In the genomic region with DNA sequence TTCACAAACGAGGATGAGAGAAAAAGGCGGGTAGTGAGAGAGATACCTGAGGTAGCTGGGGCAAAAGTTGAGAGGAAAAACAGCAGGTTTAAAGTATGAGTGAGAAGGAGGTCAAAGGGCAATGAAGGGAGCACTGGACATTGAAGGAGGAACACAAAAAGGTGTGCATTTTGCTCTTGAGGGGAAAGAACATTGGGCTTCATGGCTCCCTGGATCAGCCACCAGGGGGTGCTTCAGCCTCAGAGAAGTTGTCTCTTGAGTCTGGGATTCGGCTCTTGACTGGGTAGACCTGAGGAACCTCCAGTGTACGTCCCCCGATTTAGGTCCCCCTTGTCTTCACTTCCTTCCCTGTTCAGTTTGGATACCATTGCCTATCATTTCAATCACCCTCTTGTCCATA, we compare ENCODE assay signal across 9 cellular contexts.
DNase-seq lines count a peak whose midpoint lies in the region; ATAC-seq, FAIRE-seq and TF ChIP-seq lines count a peak whose summit lies in the region.
"Had no signal": no experiment of that assay in that cellular context is flagged by ENCODE, and none has a peak within 500 bp of the region (broad histone marks: within the 10 kb centered on the region; RNA-seq: fewer than 3 reads in every experiment).

No MANE protein-coding gene starts in this region.

- TF ChIP-seq CTCF in D721Med (IDR thresholded peaks at IDR 0.05; ENCODE audit: insufficient read depth, missing control alignments) (peak; percentile 57), chondrocyte (IDR thresholded peaks at IDR 0.05) (peak; percentile 81), liver (IDR thresholded peaks at IDR 0.05; ENCODE audit: low read depth, low read length, missing input control) (peak; percentile 76), suprapubic skin (IDR thresholded peaks at IDR 0.05) (peak; percentile 31 to 51)

- peaks cover 13% of the 10 kb centered on the region for H3K4me1 Mint-ChIP-seq in chondrocyte (ENCODE audit: low read depth)
- H3K4me1 Mint-ChIP-seq: IgD-negative memory B cell had no signal

- H3K4me3 ChIP-seq in liver (ENCODE audit: low read depth in 1 of 3, low read length in 3 of 3) (no peak overlapping the region), suprapubic skin (no peak overlapping the region)

- no peaks in the 10 kb centered on the region for H3K36me3 ChIP-seq in liver (ENCODE audit: control insufficient read depth in 4 of 4, insufficient read depth in 3 of 4, low read depth in 1 of 4, low read length in 3 of 4)
- no peaks in the 10 kb centered on the region for H3K36me3 ChIP-seq in suprapubic skin

- no peaks in the 10 kb centered on the region for H3K27me3 Mint-ChIP-seq in chondrocyte (ENCODE audit: low read depth)

- H3K4me1 ChIP-seq in liver (ENCODE audit: control insufficient read depth in 4 of 4, insufficient read depth in 4 of 4, low read length in 3 of 4): no peaks in the 10 kb centered on the region
- H3K4me1 ChIP-seq in suprapubic skin: peaks cover 14% of the 10 kb centered on the region

- intact Hi-C loops in posterior vena cava (cut with DNase I): no loop called here

- H3K27me3 ChIP-seq in liver (ENCODE audit: control insufficient read depth in 4 of 4, insufficient read depth in 4 of 4, low read length in 3 of 4) (no peaks in the 10 kb centered on the region), suprapubic skin (no peaks in the 10 kb centered on the region)

- TF ChIP-seq EP300 in suprapubic skin (IDR thresholded peaks at IDR 0.05): no peak

- no peaks in the 10 kb centered on the region for H3K9me3 Mint-ChIP-seq in chondrocyte (ENCODE audit: low read depth)
- H3K9me3 Mint-ChIP-seq: IgD-negative memory B cell had no signal

- H3K9me3 ChIP-seq in liver (ENCODE audit: control insufficient read depth in 4 of 4, low read length in 3 of 4) (no peaks in the 10 kb centered on the region), suprapubic skin (no peaks in the 10 kb centered on the region)

- no peaks in the 10 kb centered on the region for H3K36me3 Mint-ChIP-seq in chondrocyte (ENCODE audit: low read depth)
- H3K36me3 Mint-ChIP-seq: IgD-negative memory B cell had no signal

- TF ChIP-seq RAD21 in liver (IDR thresholded peaks at IDR 0.05): peak; percentile 83 to 86

- H3K27ac ChIP-seq in liver (ENCODE audit: low read depth in 1 of 2, low read length in 2 of 2): no peak overlapping the region
- H3K27ac ChIP-seq in suprapubic skin: no peak overlapping the region

- H3K4me3 Mint-ChIP-seq in chondrocyte (ENCODE audit: unreplicated experiment): no peak overlapping the region
- H3K4me3 Mint-ChIP-seq: IgD-negative memory B cell had no signal

- H3K9ac ChIP-seq in liver (ENCODE audit: low read depth in 1 of 2, low read length in 2 of 2): no peak overlapping the region

- 51% methylated on average over 5 of the region's 5 CpGs for WGBS in liver
- 60% methylated on average over 5 of the region's 5 CpGs for WGBS in suprapubic skin

- DNase-seq in D721Med (ENCODE audit: insufficient read length, low spot score): no peak
- DNase-seq in SKM-1 (lab: John Stamatoyannopoulos, UW; ENCODE audit: unreplicated experiment): peak; percentile 12
- DNase-seq in chondrocyte (ENCODE audit: low spot score): no peak
- DNase-seq in suprapubic skin (ENCODE audit: low spot score in 2 of 2): no peak
- DNase-seq in NCI-H345 treated with DMSO at 0.1 percent for 48 hours (lab: John Stamatoyannopoulos, UW; ENCODE audit: unreplicated experiment): no peak
- DNase-seq in posterior vena cava (ENCODE audit: low spot score): no peak

- TF ChIP-seq POLR2A in suprapubic skin (IDR thresholded peaks at IDR 0.05): no peak

- peak; percentile 40 for ATAC-seq in HG03432 (IDR thresholded peaks at IDR 0.05; ENCODE audit: unreplicated experiment)

- no peak overlapping the region for H3K27ac Mint-ChIP-seq in chondrocyte (ENCODE audit: unreplicated experiment)
- H3K27ac Mint-ChIP-seq: IgD-negative memory B cell had no signal

- no peak for FAIRE-seq in D721Med (lab: Jason Lieb, UNC)

TF ChIP-seq in liver, 16 proteins besides CTCF, POLR2A, EP300 and RAD21:
- TF ChIP-seq TAF1 (conservative IDR thresholded peaks at IDR 0.05): no peak
- TF ChIP-seq, protein P1, sequence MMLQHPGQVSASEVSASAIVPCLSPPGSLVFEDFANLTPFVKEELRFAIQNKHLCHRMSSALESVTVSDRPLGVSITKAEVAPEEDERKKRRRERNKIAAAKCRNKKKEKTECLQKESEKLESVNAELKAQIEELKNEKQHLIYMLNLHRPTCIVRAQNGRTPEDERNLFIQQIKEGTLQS (IDR thresholded peaks at IDR 0.05): no peak
- no peak for TF ChIP-seq FOXA1 (IDR thresholded peaks at IDR 0.05)
- TF ChIP-seq, protein P2, sequence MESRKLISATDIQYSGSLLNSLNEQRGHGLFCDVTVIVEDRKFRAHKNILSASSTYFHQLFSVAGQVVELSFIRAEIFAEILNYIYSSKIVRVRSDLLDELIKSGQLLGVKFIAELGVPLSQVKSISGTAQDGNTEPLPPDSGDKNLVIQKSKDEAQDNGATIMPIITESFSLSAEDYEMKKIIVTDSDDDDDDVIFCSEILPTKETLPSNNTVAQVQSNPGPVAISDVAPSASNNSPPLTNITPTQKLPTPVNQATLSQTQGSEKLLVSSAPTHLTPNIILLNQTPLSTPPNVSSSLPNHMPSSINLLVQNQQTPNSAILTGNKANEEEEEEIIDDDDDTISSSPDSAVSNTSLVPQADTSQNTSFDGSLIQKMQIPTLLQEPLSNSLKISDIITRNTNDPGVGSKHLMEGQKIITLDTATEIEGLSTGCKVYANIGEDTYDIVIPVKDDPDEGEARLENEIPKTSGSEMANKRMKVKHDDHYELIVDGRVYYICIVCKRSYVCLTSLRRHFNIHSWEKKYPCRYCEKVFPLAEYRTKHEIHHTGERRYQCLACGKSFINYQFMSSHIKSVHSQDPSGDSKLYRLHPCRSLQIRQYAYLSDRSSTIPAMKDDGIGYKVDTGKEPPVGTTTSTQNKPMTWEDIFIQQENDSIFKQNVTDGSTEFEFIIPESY (IDR thresholded peaks at IDR 0.05): no peak
- no peak for TF ChIP-seq FOXA2 (IDR thresholded peaks at IDR 0.05)
- TF ChIP-seq, protein P3, sequence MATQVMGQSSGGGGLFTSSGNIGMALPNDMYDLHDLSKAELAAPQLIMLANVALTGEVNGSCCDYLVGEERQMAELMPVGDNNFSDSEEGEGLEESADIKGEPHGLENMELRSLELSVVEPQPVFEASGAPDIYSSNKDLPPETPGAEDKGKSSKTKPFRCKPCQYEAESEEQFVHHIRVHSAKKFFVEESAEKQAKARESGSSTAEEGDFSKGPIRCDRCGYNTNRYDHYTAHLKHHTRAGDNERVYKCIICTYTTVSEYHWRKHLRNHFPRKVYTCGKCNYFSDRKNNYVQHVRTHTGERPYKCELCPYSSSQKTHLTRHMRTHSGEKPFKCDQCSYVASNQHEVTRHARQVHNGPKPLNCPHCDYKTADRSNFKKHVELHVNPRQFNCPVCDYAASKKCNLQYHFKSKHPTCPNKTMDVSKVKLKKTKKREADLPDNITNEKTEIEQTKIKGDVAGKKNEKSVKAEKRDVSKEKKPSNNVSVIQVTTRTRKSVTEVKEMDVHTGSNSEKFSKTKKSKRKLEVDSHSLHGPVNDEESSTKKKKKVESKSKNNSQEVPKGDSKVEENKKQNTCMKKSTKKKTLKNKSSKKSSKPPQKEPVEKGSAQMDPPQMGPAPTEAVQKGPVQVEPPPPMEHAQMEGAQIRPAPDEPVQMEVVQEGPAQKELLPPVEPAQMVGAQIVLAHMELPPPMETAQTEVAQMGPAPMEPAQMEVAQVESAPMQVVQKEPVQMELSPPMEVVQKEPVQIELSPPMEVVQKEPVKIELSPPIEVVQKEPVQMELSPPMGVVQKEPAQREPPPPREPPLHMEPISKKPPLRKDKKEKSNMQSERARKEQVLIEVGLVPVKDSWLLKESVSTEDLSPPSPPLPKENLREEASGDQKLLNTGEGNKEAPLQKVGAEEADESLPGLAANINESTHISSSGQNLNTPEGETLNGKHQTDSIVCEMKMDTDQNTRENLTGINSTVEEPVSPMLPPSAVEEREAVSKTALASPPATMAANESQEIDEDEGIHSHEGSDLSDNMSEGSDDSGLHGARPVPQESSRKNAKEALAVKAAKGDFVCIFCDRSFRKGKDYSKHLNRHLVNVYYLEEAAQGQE (IDR thresholded peaks at IDR 0.05): no peak
- no peak for TF ChIP-seq RXRA (IDR thresholded peaks at IDR 0.05)
- TF ChIP-seq SP1 (IDR thresholded peaks at IDR 0.05): no peak
- no peak for TF ChIP-seq YY1 (IDR thresholded peaks at IDR 0.05)
- TF ChIP-seq HNF4G (IDR thresholded peaks at IDR 0.05): no peak
- TF ChIP-seq, protein P4, sequence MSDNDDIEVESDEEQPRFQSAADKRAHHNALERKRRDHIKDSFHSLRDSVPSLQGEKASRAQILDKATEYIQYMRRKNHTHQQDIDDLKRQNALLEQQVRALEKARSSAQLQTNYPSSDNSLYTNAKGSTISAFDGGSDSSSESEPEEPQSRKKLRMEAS (IDR thresholded peaks at IDR 0.05): no peak
- no peak for TF ChIP-seq EGR1 (IDR thresholded peaks at IDR 0.05; ENCODE audit: low read depth in 2 of 2)
- no peak for TF ChIP-seq JUND (IDR thresholded peaks at IDR 0.05)
- no peak for TF ChIP-seq NR2F2 (IDR thresholded peaks at IDR 0.05)
TF ChIP-seq in liver: peak in this region for 0.
